Comparison of ENCODE assay signal across 8 cellular contexts in the genomic region with DNA sequence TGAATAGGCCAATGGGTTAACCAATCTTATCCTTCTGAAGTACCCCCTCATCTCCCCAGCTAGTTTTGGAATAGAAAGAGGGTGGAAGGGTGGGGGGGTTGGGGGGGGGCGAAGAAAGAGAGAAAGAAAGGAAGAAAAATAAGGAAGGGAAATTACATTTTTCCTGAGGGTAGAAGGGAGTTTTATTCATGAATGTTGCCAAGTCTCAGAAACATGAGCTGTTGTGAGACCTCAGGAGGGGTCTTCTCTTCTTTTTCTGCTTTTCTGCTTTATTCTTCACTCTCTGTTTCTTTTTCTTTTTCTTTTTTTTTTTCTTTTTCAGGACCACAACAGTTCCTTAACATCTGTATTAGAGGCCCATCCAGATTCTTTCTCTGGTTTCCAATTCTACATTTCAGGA. TPM values are rescaled to one million over a fixed set of nuclear protein-coding genes. Genes with fewer than 3 reads are reported as not detected.
"Had no signal": no experiment of that assay in that cellular context is flagged by ENCODE, and none has a peak within 500 bp of the region (broad histone marks: within the 10 kb centered on the region; RNA-seq: fewer than 3 reads in every experiment).

No MANE protein-coding gene starts in this region.

- H3K4me2 ChIP-seq: KMS-11 had no signal

- DNase-seq: IMR-90, KBM-7, KG1 had no signal

- H3K27ac ChIP-seq: HL-60, KMS-11 had no signal

- FAIRE-seq: HTR-8/SVneo had no signal

- H3K9ac ChIP-seq: KMS-11 had no signal

RNA-seq across cellular contexts. Expression of a gene that starts 6.0 kb away (rescaled TPM):
- total RNA-seq: HT1080, IMR-90 had no signal
- polyA plus RNA-seq: IgD-negative memory B cell, IMR-90 had no signal
